In genomic region chr13:110322126-110322827, GRCh38 we compare ENCODE assay signal across 21 cellular contexts. TPM values are rescaled to one million over a fixed set of nuclear protein-coding genes. Genes with fewer than 3 reads are reported as not detected.
DNase-seq lines count a peak whose midpoint lies in the region; ATAC-seq and TF ChIP-seq lines count a peak whose summit lies in the region.
"Had no signal": no experiment of that assay in that cellular context is flagged by ENCODE, and none has a peak within 500 bp of the region (broad histone marks: within the 10 kb centered on the region; RNA-seq: fewer than 3 reads in every experiment).

No MANE protein-coding gene starts in this region.

- no peaks in the 10 kb centered on the region for H3K9me3 Mint-ChIP-seq in CD4-positive, alpha-beta T cell
- H3K9me3 Mint-ChIP-seq: CD4-positive, CD25-positive, alpha-beta regulatory T cell had no signal

- peaks cover 17% of the 10 kb centered on the region for H3K4me1 Mint-ChIP-seq in CD4-positive, alpha-beta T cell (ENCODE audit: low read depth)

- H3K36me3 Mint-ChIP-seq in CD4-positive, alpha-beta T cell (ENCODE audit: low read depth): no peaks in the 10 kb centered on the region
- H3K36me3 Mint-ChIP-seq: CD4-positive, CD25-positive, alpha-beta regulatory T cell; T-cell had no signal

- no peak overlapping the region for H3K27ac Mint-ChIP-seq in CD4-positive, alpha-beta T cell
- H3K27ac Mint-ChIP-seq: CD4-positive, CD25-positive, alpha-beta regulatory T cell; neural progenitor cell; T-cell had no signal

- H3K36me3 ChIP-seq in A673 (ENCODE audit: insufficient read depth, low read length, poor library complexity, severe bottlenecking): peaks cover 2% of the 10 kb centered on the region
- H3K36me3 ChIP-seq in ascending aorta: peaks cover 4 to 12% of the 10 kb centered on the region in 2 donors
- peaks cover 0 to under 1% of the 10 kb centered on the region in 2 donors for H3K36me3 ChIP-seq in left lung
- peaks cover 10% of the 10 kb centered on the region for H3K36me3 ChIP-seq in skeletal muscle satellite cell (ENCODE audit: insufficient read depth, low read length)
- H3K36me3 ChIP-seq: adrenal gland, neural progenitor cell had no signal

- no peak for ATAC-seq in left lung
- no peak for ATAC-seq in CD4-positive, alpha-beta T cell (ENCODE audit: poor library complexity)
- ATAC-seq: T-cell had no signal

- CTCF ChIA-PET in A673 (lab: Charles Lee): no interaction called here
- CTCF ChIA-PET in CD4-positive, alpha-beta T cell (lab: Charles Lee): no interaction called here

- H3K4me3 Mint-ChIP-seq in CD4-positive, alpha-beta T cell: no peak overlapping the region
- H3K4me3 Mint-ChIP-seq: CD4-positive, CD25-positive, alpha-beta regulatory T cell; neural progenitor cell; T-cell had no signal

- TF ChIP-seq CTCF in A673 (conservative IDR thresholded peaks at IDR 0.05; ENCODE audit: low read depth, low read length) (no peak), ascending aorta (IDR thresholded peaks at IDR 0.05) (no peak), left lung (IDR thresholded peaks at IDR 0.05) (no peak)
- TF ChIP-seq CTCF in CD4-positive, alpha-beta T cell (IDR thresholded peaks at IDR 0.05): no peak

- H3K27me3 ChIP-seq in A673 (replicated peaks; ENCODE audit: insufficient read depth, low read depth, low read length, poor library complexity) (no peaks in the 10 kb centered on the region), ascending aorta (no peaks in the 10 kb centered on the region), left lung (no peaks in the 10 kb centered on the region), skeletal muscle satellite cell (ENCODE audit: control insufficient read depth, insufficient read depth, low read length) (no peaks in the 10 kb centered on the region)
- peaks cover 30% of the 10 kb centered on the region for H3K27me3 ChIP-seq in CD4-positive, alpha-beta T cell (ENCODE audit: control insufficient read depth, insufficient read depth, low read length)
- H3K27me3 ChIP-seq: adrenal gland, neural progenitor cell had no signal

- H3K4me3 ChIP-seq in A673 (ENCODE audit: low read depth, low read length, poor library complexity, severe bottlenecking): no peak overlapping the region
- peak overlapping the region in 1 of 2 donors; percentile 43 for H3K4me3 ChIP-seq in ascending aorta
- H3K4me3 ChIP-seq in left lung: no peak overlapping the region
- H3K4me3 ChIP-seq in skeletal muscle satellite cell (ENCODE audit: low read length): no peak overlapping the region
- H3K4me3 ChIP-seq: adrenal gland, neural progenitor cell had no signal

- H3K4me1 ChIP-seq in A673 (ENCODE audit: insufficient read depth, low read length, poor library complexity, severe bottlenecking) (peaks cover 94% of the 10 kb centered on the region), ascending aorta (peaks cover 29 to 91% of the 10 kb centered on the region in 2 donors), left lung (peaks cover 21 to 48% of the 10 kb centered on the region in 2 donors), skeletal muscle satellite cell (ENCODE audit: control insufficient read depth, insufficient read depth, low read length) (peaks cover 60% of the 10 kb centered on the region)
- H3K4me1 ChIP-seq: adrenal gland had no signal

- intact Hi-C loops in A673 (cut with micrococcal nuclease; ENCODE audit: unreplicated experiment) (loop anchor here (5.0 to 10.0 kb wide), 2 partner anchors 95 to 393 kb away; partner anchors contain the start of gene ING1), ascending aorta (cut with DNase I) (no loop called here), left lung (cut with DNase I) (no loop called here)
- intact Hi-C loops in CD4-positive, alpha-beta T cell (cut with DNase I, micrococcal nuclease): no loop called here

- POLR2A ChIA-PET in A673 (lab: Charles Lee; ENCODE audit: low non-redundant PET): no interaction called here
- POLR2A ChIA-PET in CD4-positive, alpha-beta T cell (lab: Charles Lee): no interaction called here

- DNase-seq in A673 (ENCODE audit: low spot score) (no peak), ascending aorta (ENCODE audit: low spot score in 2 of 2) (peak in 1 of 2 donors; percentile 81), left lung (no peak), NCI-H345 (lab: John Stamatoyannopoulos, UW) (no peak), anterior cingulate cortex (lab: John Stamatoyannopoulos, UW) (no peak), retina (no peak)
- DNase-seq in CD4-positive, alpha-beta T cell: no peak
- DNase-seq: activated gamma-delta T cell; CD4-positive, CD25-positive, alpha-beta regulatory T cell; cerebellar nuclear complex; GF-D8; GOT3; Kasumi-1; midbrain; NCI-H1092 treated with DMSO at 0.1 percent for 48 hours; NCI-H524 treated with DMSO at 0.1 percent for 48 hours; stimulated activated naive CD4-positive, alpha-beta T cell; T-cell had no signal

- peak overlapping the region; percentile 24 for H3K27ac ChIP-seq in A673 (ENCODE audit: low read depth, low read length, poor library complexity, severe bottlenecking)
- peak overlapping the region; percentile 95 to 96 for H3K27ac ChIP-seq in ascending aorta
- H3K27ac ChIP-seq in left lung: peak overlapping the region; percentile 19 to 21
- no peak overlapping the region for H3K27ac ChIP-seq in CD4-positive, alpha-beta T cell (ENCODE audit: low read depth, low read length)
- H3K27ac ChIP-seq: adrenal gland, neural progenitor cell had no signal

- H3K27me3 Mint-ChIP-seq in CD4-positive, alpha-beta T cell: peaks cover 60% of the 10 kb centered on the region

- peak overlapping the region; percentile 17 for H3K9ac ChIP-seq in skeletal muscle satellite cell (ENCODE audit: low read depth, low read length)
- H3K9ac ChIP-seq: neural progenitor cell had no signal

- H3K4me2 ChIP-seq in skeletal muscle satellite cell (ENCODE audit: low read length): no peak overlapping the region
- H3K4me2 ChIP-seq: neural progenitor cell had no signal

- BruUV-seq in A673 (replicated peaks; lab: Mats Ljungman, UMichigan): no TSS peak

- H3K9me3 ChIP-seq in A673 (ENCODE audit: low read depth, low read length, poor library complexity, severe bottlenecking) (no peaks in the 10 kb centered on the region), ascending aorta (no peaks in the 10 kb centered on the region), left lung (no peaks in the 10 kb centered on the region), skeletal muscle satellite cell (replicated peaks; ENCODE audit: low read length) (no peaks in the 10 kb centered on the region)
- H3K9me3 ChIP-seq in CD4-positive, alpha-beta T cell (ENCODE audit: control insufficient read depth, low read length): no peaks in the 10 kb centered on the region
- H3K9me3 ChIP-seq: adrenal gland had no signal

RNA-seq across cellular contexts. Expression of gene COL4A2, which starts 15.2 kb away (rescaled TPM):
- total RNA-seq in A673 (2021) (184 and 193 TPM in 2 replicates), ascending aorta (1,227 TPM), left lung (100 to 1,000 TPM; 343 to 638 TPM)
- 75.5 and 113 TPM in 2 replicates for total RNA-seq in skeletal muscle satellite cell (2012; rRNA removed)
- total RNA-seq in CD4-positive, alpha-beta T cell: not detected
- total RNA-seq: CD4-positive, CD25-positive, alpha-beta regulatory T cell had no signal

RNA-seq across cellular contexts. Expression of gene COL4A1, which starts 15.3 kb away (rescaled TPM):
- total RNA-seq in A673 (2021) (83.9 and 86.0 TPM in 2 replicates), ascending aorta (756 TPM), left lung (1,000 to 10,000 TPM in 1 of 2 donors, 100 to 1,000 TPM in 1; 418 to 1,057 TPM)
- 112 and 149 TPM in 2 replicates for total RNA-seq in skeletal muscle satellite cell (2012; rRNA removed)
- under 1 TPM; 0.08 to 0.16 TPM for total RNA-seq in CD4-positive, alpha-beta T cell
- total RNA-seq: CD4-positive, CD25-positive, alpha-beta regulatory T cell had no signal

Comparison
In these comparisons a context has a peak if more than half of its experiments do, and no peak if none do; other contexts are left out.
1. RNA of gene COL4A2, which starts 15.2 kb away (total RNA-seq): 1,227 TPM in ascending aorta (single experiment), 343 to 638 TPM in left lung and 184 to 193 TPM in A673; not detected in CD4-positive, alpha-beta T cell; every median in the first group is over 100 times any median in the second.
2. RNA of gene COL4A1, which starts 15.3 kb away (total RNA-seq): 418 to 1,057 TPM in left lung, 756 TPM in ascending aorta (single experiment) and 83.9 to 86.0 TPM in A673; 0.08 to 0.16 TPM in CD4-positive, alpha-beta T cell; every median in the first group is over 10 times any median in the second.